9 cellular contexts compared by ENCODE assay signal in the genomic region with DNA sequence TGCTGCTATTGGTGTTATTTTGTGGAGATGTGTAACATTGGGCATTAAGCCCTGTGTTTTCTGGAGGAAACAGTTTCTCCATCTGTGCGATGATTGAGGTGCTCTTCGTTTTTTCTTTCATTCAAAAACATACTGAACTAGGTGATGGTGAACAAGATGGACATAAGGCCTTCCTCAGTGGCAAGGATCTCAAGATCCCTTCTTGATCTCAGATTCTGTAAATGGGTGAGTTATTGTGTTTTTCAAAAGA. TPM values are rescaled to one million over a fixed set of nuclear protein-coding genes. Genes with fewer than 3 reads are reported as not detected.
DNase-seq lines count a peak whose midpoint lies in the region; ATAC-seq and TF ChIP-seq lines count a peak whose summit lies in the region.
"Had no signal": no experiment of that assay in that cellular context is flagged by ENCODE, and none has a peak within 500 bp of the region (broad histone marks: within the 10 kb centered on the region; RNA-seq: fewer than 3 reads in every experiment).

No MANE protein-coding gene starts in this region.

- ATAC-seq in HG03432 (IDR thresholded peaks at IDR 0.05; ENCODE audit: unreplicated experiment) (no peak), HG02973 (IDR thresholded peaks at IDR 0.05; ENCODE audit: unreplicated experiment) (no peak)

- H3K4me3 ChIP-seq in Loucy (ENCODE audit: low read length, poor library complexity, severe bottlenecking) (peak overlapping the region; percentile 72), neuronal stem cell (ENCODE audit: low read length in 2 of 2) (peak overlapping the region in 1 of 2 donors; percentile 66)
- H3K4me3 ChIP-seq: mucosa of descending colon had no signal

- H2BK15ac ChIP-seq in neuronal stem cell (ENCODE audit: low read length): no peak overlapping the region

- no peaks in the 10 kb centered on the region for H3K79me2 ChIP-seq in Loucy (ENCODE audit: insufficient read depth, low read length)

- H3K4ac ChIP-seq in neuronal stem cell (ENCODE audit: low read length): no peak overlapping the region

- H3K4me2 ChIP-seq in Loucy (ENCODE audit: low read depth, low read length, poor library complexity, severe bottlenecking): peak overlapping the region; percentile 56
- peak overlapping the region; percentile 66 for H3K4me2 ChIP-seq in neuronal stem cell (ENCODE audit: insufficient read depth, low read length, poor library complexity, severe bottlenecking)

- no peaks in the 10 kb centered on the region for H3K9me3 ChIP-seq in ES-I3 (ENCODE audit: control insufficient read depth, insufficient read depth, low read length)
- no peaks in the 10 kb centered on the region for H3K9me3 ChIP-seq in Loucy (ENCODE audit: insufficient read depth, low read depth, low read length)
- H3K9me3 ChIP-seq in neuronal stem cell (replicated peaks in 1 of 2; ENCODE audit: control insufficient read depth in 2 of 2, insufficient read depth in 1 of 2, low read depth in 1 of 2, low read length in 2 of 2): no peaks in the 10 kb centered on the region
- H3K9me3 ChIP-seq: mucosa of descending colon had no signal

- no peak overlapping the region for H3K23ac ChIP-seq in neuronal stem cell (ENCODE audit: low read depth, low read length, poor library complexity)

- H4K8ac ChIP-seq in neuronal stem cell (ENCODE audit: low read depth, low read length): no peak overlapping the region

- H2AFZ ChIP-seq in Loucy (ENCODE audit: low read length) (peak overlapping the region; percentile 69; the same call in 1 of the 2 replicates), neuronal stem cell (ENCODE audit: low read length) (peak overlapping the region; percentile 97)

- H3K18ac ChIP-seq in neuronal stem cell (ENCODE audit: low read length): no peak overlapping the region

- DNase-seq in neuronal stem cell (ENCODE audit: low spot score) (no peak), midbrain (lab: John Stamatoyannopoulos, UW) (no peak), GM10266 (ENCODE audit: extremely low spot score) (no peak)

- H3K9me2 ChIP-seq in Loucy (replicated peaks; ENCODE audit: low read depth, low read length): no peaks in the 10 kb centered on the region

- no peak overlapping the region for H2BK120ac ChIP-seq in neuronal stem cell (ENCODE audit: low read depth, low read length)

- H3K4me1 ChIP-seq in ES-I3 (ENCODE audit: insufficient read depth, low read length) (no peaks in the 10 kb centered on the region), Loucy (ENCODE audit: insufficient read depth, low read length, poor library complexity, severe bottlenecking) (peaks cover 4% of the 10 kb centered on the region), neuronal stem cell (ENCODE audit: control insufficient read depth in 2 of 2, insufficient read depth in 1 of 2, low read depth in 1 of 2, low read length in 2 of 2) (peaks cover 2 to 5% of the 10 kb centered on the region in 2 donors)

- H3K14ac ChIP-seq in neuronal stem cell (ENCODE audit: low read length): no peak overlapping the region

- no peak overlapping the region for H2BK12ac ChIP-seq in neuronal stem cell (ENCODE audit: low read length)

- no CpG with 5 or more reads among the region's 2 CpGs for WGBS in neuronal stem cell (ENCODE audit: extremely low coverage in 2 of 2, insufficient read length in 2 of 2, insufficient replicate concordance in 1 of 2), 2 donors

- no peak overlapping the region for H2AK5ac ChIP-seq in neuronal stem cell (ENCODE audit: low read depth, low read length)

- no peaks in the 10 kb centered on the region for H3K79me1 ChIP-seq in neuronal stem cell (ENCODE audit: low read depth, low read length)

- H3K27ac ChIP-seq in cingulate gyrus (ENCODE audit: low read depth, low read length) (peak overlapping the region; percentile 75), neuronal stem cell (replicated peaks; ENCODE audit: low read length) (no peak overlapping the region)

- H4K20me1 ChIP-seq in Loucy (ENCODE audit: insufficient read depth, low read length, poor library complexity, severe bottlenecking): no peaks in the 10 kb centered on the region

- H4K91ac ChIP-seq in neuronal stem cell (ENCODE audit: low read depth, low read length, poor library complexity): no peak overlapping the region

- H3K36me3 ChIP-seq in ES-I3 (ENCODE audit: insufficient read depth, low read length) (no peaks in the 10 kb centered on the region), Loucy (ENCODE audit: insufficient read depth, low read length) (no peaks in the 10 kb centered on the region), neuronal stem cell (replicated peaks in 1 of 2; ENCODE audit: control insufficient read depth in 2 of 2, insufficient read depth in 2 of 2, low read length in 2 of 2) (no peaks in the 10 kb centered on the region)

- H3K27me3 ChIP-seq in Loucy (ENCODE audit: insufficient read depth, low read length, poor library complexity, severe bottlenecking) (peaks cover 20% of the 10 kb centered on the region), neuronal stem cell (ENCODE audit: control insufficient read depth in 3 of 3, insufficient read depth in 3 of 3, low read depth in 1 of 3, low read length in 3 of 3) (peaks cover 0 to 24% (median 0%) of the 10 kb centered on the region in 3 experiments)

- no peaks in the 10 kb centered on the region for H3F3A ChIP-seq in Loucy (ENCODE audit: low read depth)

- no peak overlapping the region for H2BK5ac ChIP-seq in neuronal stem cell (ENCODE audit: low read length)

- TF ChIP-seq CTCF in Loucy (conservative IDR thresholded peaks at IDR 0.05; ENCODE audit: low read length): no peak
- no peak for TF ChIP-seq CTCF in GM10266 (IDR thresholded peaks at IDR 0.05; ENCODE audit: control insufficient read depth, insufficient read depth, low read depth, missing control alignments)

- H3K9ac ChIP-seq in ES-I3 (ENCODE audit: low read depth, low read length): peak overlapping the region; percentile 69
- no peak overlapping the region for H3K9ac ChIP-seq in Loucy (ENCODE audit: low read depth, low read length, poor library complexity, severe bottlenecking)
- no peak overlapping the region for H3K9ac ChIP-seq in neuronal stem cell (ENCODE audit: low read depth, low read length, poor library complexity)

RNA-seq across cellular contexts. Expression of gene ELAPOR2, which starts 0.8 kb away (rescaled TPM):
- polyA plus RNA-seq in neuronal stem cell (2013, experiment 1 of 2): 20.6 TPM
- 20.4 TPM for polyA plus RNA-seq in neuronal stem cell (2013, experiment 2 of 2)
